15 cellular contexts compared by ENCODE assay signal in the genomic region with DNA sequence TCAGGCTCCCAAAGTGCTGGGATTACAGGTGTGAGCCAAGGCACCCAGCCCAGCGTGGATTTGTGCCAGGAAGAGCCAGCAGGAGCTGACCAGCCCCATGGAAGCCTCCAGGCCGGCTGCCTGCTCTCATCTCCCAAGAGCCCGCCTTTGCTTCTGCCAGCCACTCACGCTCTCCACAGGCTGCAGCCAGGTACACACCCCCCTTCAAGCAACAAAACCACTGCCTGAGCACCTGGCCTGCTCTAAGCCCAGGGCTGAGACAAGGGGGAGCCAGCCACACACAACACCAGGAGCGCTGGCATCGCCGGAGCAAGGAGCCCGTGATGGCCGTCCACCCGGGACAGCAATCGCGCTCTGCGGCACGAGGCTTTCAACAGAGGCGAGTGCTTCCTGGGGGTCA. TPM values are rescaled to one million over a fixed set of nuclear protein-coding genes. Genes with fewer than 3 reads are reported as not detected.
DNase-seq lines count a peak whose midpoint lies in the region; TF ChIP-seq lines count a peak whose summit lies in the region.
"Had no signal": no experiment of that assay in that cellular context is flagged by ENCODE, and none has a peak within 500 bp of the region (broad histone marks: within the 10 kb centered on the region; RNA-seq: fewer than 3 reads in every experiment).

No MANE protein-coding gene starts in this region.

- H2AFZ ChIP-seq in PC-9, result no peak overlapping the region
- H2AFZ ChIP-seq: hepatocyte had no signal

- H3K9me3 ChIP-seq in breast epithelium (no peaks in the 10 kb centered on the region), PC-9 (ENCODE audit: insufficient read depth, low read depth) (peaks cover 11% of the 10 kb centered on the region)
- H3K9me3 ChIP-seq: suprapubic skin had no signal

- H3K4me3 Mint-ChIP-seq in MCF 10A (ENCODE audit: unreplicated experiment) (no peak overlapping the region), endothelial cell (ENCODE audit: unreplicated experiment) (no peak overlapping the region)
- H3K4me3 Mint-ChIP-seq: brain had no signal

- no peaks in the 10 kb centered on the region for H3K9me3 Mint-ChIP-seq in MCF 10A (ENCODE audit: unreplicated experiment)
- no peaks in the 10 kb centered on the region for H3K9me3 Mint-ChIP-seq in endothelial cell (ENCODE audit: unreplicated experiment)

- TF ChIP-seq POLR2A in breast epithelium (IDR thresholded peaks at IDR 0.05), result no peak

- H3K27me3 ChIP-seq in breast epithelium (no peaks in the 10 kb centered on the region), PC-9 (ENCODE audit: insufficient read depth, low read depth) (no peaks in the 10 kb centered on the region)
- H3K27me3 ChIP-seq: hepatocyte, suprapubic skin had no signal

- H3K4me1 ChIP-seq in breast epithelium (no peaks in the 10 kb centered on the region), PC-9 (replicated peaks; ENCODE audit: insufficient read depth) (no peaks in the 10 kb centered on the region)
- H3K4me1 ChIP-seq: suprapubic skin had no signal

- H3K4me3 ChIP-seq in breast epithelium (no peak overlapping the region), PC-9 (no peak overlapping the region)
- H3K4me3 ChIP-seq: hepatocyte, suprapubic skin had no signal

- POLR2A ChIA-PET in MCF 10A (lab: Yijun Ruan, JAX) (no interaction called here), PC-9 (lab: Charles Lee; ENCODE audit: unreplicated experiment) (no interaction called here)

- no peak overlapping the region for H3K4me2 ChIP-seq in PC-9
- H3K4me2 ChIP-seq: hepatocyte had no signal

- DNase-seq in MCF 10A (ENCODE audit: unreplicated experiment) (peak; percentile 8), breast epithelium (ENCODE audit: low spot score in 2 of 2) (no peak), NCI-H2107 (lab: John Stamatoyannopoulos, UW) (peak; percentile 83), cardiac septum (ENCODE audit: low spot score) (peak; percentile 67), anterior cingulate cortex (lab: John Stamatoyannopoulos, UW) (no peak), endothelial cell (ENCODE audit: low spot score) (no peak), PC-9 (no peak)
- DNase-seq in activated naive CD4-positive, alpha-beta T cell treated with Interleukin-2 at 50 U/mL for 16 hours, result no peak
- DNase-seq: activated naive CD4-positive, alpha-beta T cell treated with anti-CD3 and anti-CD28 coated beads, Interleukin-2, amount 50 U/mL, for 16 hours; naive B cell; NCI-H82; T-helper 1 cell had no signal

- no peaks in the 10 kb centered on the region for H3K79me2 ChIP-seq in PC-9 (ENCODE audit: low read depth)
- H3K79me2 ChIP-seq: hepatocyte had no signal

- H3K27me3 Mint-ChIP-seq in MCF 10A (ENCODE audit: insufficient read depth, unreplicated experiment), result no peaks in the 10 kb centered on the region
- H3K27me3 Mint-ChIP-seq in endothelial cell (ENCODE audit: unreplicated experiment), result peaks cover 9% of the 10 kb centered on the region
- H3K27me3 Mint-ChIP-seq: brain, naive B cell had no signal

- no peak overlapping the region for H3K27ac ChIP-seq in breast epithelium
- no peak overlapping the region for H3K27ac ChIP-seq in PC-9
- H3K27ac ChIP-seq: hepatocyte, suprapubic skin had no signal

- H3K36me3 Mint-ChIP-seq in MCF 10A (ENCODE audit: insufficient read depth, unreplicated experiment) (peaks cover 24% of the 10 kb centered on the region), endothelial cell (ENCODE audit: low read depth, unreplicated experiment) (peaks cover 25% of the 10 kb centered on the region)

- H3K4me1 Mint-ChIP-seq in MCF 10A (ENCODE audit: insufficient read depth, unreplicated experiment), result no peaks in the 10 kb centered on the region
- H3K4me1 Mint-ChIP-seq in endothelial cell (ENCODE audit: unreplicated experiment), result no peaks in the 10 kb centered on the region

- H3F3A ChIP-seq in PC-9 (ENCODE audit: insufficient read depth, low read depth), result no peaks in the 10 kb centered on the region

- no TSS peak for BruUV-seq in MCF 10A (replicated peaks; lab: Mats Ljungman, UMichigan)
- no TSS peak for BruUV-seq in PC-9 (replicated peaks; lab: Mats Ljungman, UMichigan)

- CTCF ChIA-PET in MCF 10A (lab: Yijun Ruan, JAX) (no interaction called here), PC-9 (lab: Charles Lee) (no interaction called here)

- no peaks in the 10 kb centered on the region for H4K20me1 ChIP-seq in PC-9 (ENCODE audit: insufficient read depth)

- intact Hi-C loops in MCF 10A (cut with micrococcal nuclease), result loop anchor here (10.0 kb wide), 1 partner anchor 623 kb away; the partner anchor contains the start of gene PSMG3
- intact Hi-C loops in breast epithelium (cut with DNase I; ENCODE audit: low total_unique reads), result no loop called here
- intact Hi-C loops in cardiac septum (cut with DNase I), result no loop called here
- intact Hi-C loops in PC-9 (cut with micrococcal nuclease; ENCODE audit: unreplicated experiment), result no loop called here

- H3K36me3 ChIP-seq in breast epithelium, result no peaks in the 10 kb centered on the region
- peaks cover 22% of the 10 kb centered on the region for H3K36me3 ChIP-seq in PC-9 (ENCODE audit: low read depth)

- no peaks in the 10 kb centered on the region for H3K9me2 ChIP-seq in PC-9 (ENCODE audit: insufficient read depth)

- TF ChIP-seq CTCF in MCF 10A (IDR thresholded peaks at IDR 0.05; ENCODE audit: unreplicated experiment), result no peak
- TF ChIP-seq CTCF in breast epithelium (IDR thresholded peaks at IDR 0.05), result no peak
- TF ChIP-seq CTCF in endothelial cell (IDR thresholded peaks at IDR 0.05; ENCODE audit: unreplicated experiment), result no peak
- TF ChIP-seq CTCF in PC-9 (conservative IDR thresholded peaks at IDR 0.05), result no peak

- no peak overlapping the region for H3K27ac Mint-ChIP-seq in MCF 10A (ENCODE audit: low read depth, unreplicated experiment)
- H3K27ac Mint-ChIP-seq in endothelial cell (ENCODE audit: unreplicated experiment), result no peak overlapping the region

RNA-seq across cellular contexts. Expression of gene MAD1L1, which starts 34.5 kb away (rescaled TPM):
- total RNA-seq in MCF 10A (2022) (25.2 and 32.0 TPM in 2 replicates), breast epithelium (10 to 100 TPM; 27.7 to 33.9 (median 28.8) TPM), cardiac septum (13.5 TPM), endothelial cell (ENCODE audit: unreplicated experiment) (43.3 TPM), PC-9 (2021) (50.8 and 68.7 TPM in 2 replicates)

RNA-seq across cellular contexts. Expression of gene MRM2, which starts 43.8 kb away (rescaled TPM):
- total RNA-seq in MCF 10A (2022) (26.9 and 32.1 TPM in 2 replicates), breast epithelium (10 to 100 TPM; 10.9 to 20.2 (median 18.0) TPM), cardiac septum (15.6 TPM), endothelial cell (ENCODE audit: unreplicated experiment) (19.1 TPM), PC-9 (2021) (36.8 and 40.9 TPM in 2 replicates)

RNA-seq across cellular contexts. Expression of gene NUDT1, which starts 43.8 kb away (rescaled TPM):
- total RNA-seq in MCF 10A (2022) (20.3 and 27.2 TPM in 2 replicates), breast epithelium (10 to 100 TPM; 13.3 to 28.5 (median 18.0) TPM), cardiac septum (9.6 TPM), endothelial cell (ENCODE audit: unreplicated experiment) (14.2 TPM), PC-9 (2021) (63.9 and 73.3 TPM in 2 replicates)

Comparison
In these comparisons a context has a peak if more than half of its experiments do, and no peak if none do; other contexts are left out.
1. DNase-seq: peak in MCF 10A (single experiment), NCI-H2107 (single experiment) and cardiac septum (single experiment); none in breast epithelium (0 of 2), anterior cingulate cortex (0 of 58), endothelial cell (single experiment), PC-9 (0 of 2) and activated naive CD4-positive, alpha-beta T cell treated with Interleukin-2 at 50 U/mL for 16 hours (single experiment).